ENCODE assay signal across 4 cellular contexts in the genomic region with DNA sequence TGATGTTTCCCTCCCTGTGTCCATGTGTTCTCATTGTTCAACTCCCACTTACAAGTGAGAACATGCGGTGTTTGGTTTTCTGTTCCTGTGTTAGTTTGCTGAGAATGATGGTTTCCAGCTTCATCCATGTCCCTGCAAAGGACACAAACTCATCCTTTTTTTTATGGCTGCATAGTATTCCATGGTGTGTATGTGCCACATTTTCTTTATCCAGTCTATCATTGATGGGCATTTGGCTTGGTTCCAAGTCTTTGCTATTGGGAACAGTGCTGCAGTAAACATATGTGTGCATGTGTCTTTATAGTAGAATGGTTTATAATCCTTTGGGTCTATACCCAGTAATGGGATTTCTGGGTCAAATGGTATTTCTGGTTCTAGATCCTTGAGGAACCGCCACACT. TPM values are rescaled to one million over a fixed set of nuclear protein-coding genes. Genes with fewer than 3 reads are reported as not detected.
"Had no signal": no experiment of that assay in that cellular context is flagged by ENCODE, and none has a peak within 500 bp of the region (broad histone marks: within the 10 kb centered on the region; RNA-seq: fewer than 3 reads in every experiment).

No MANE protein-coding gene starts in this region.

RNA-seq across cellular contexts. Expression of gene PIH1D2, which starts 27.2 kb away (rescaled TPM):
- total RNA-seq: mononuclear cell; naive thymus-derived CD8-positive, alpha-beta T cell had no signal
- polyA plus RNA-seq: immature natural killer cell; naive thymus-derived CD4-positive, alpha-beta T cell had no signal
